Comparison of ENCODE assay signal across 1 cellular context in the genomic region with DNA sequence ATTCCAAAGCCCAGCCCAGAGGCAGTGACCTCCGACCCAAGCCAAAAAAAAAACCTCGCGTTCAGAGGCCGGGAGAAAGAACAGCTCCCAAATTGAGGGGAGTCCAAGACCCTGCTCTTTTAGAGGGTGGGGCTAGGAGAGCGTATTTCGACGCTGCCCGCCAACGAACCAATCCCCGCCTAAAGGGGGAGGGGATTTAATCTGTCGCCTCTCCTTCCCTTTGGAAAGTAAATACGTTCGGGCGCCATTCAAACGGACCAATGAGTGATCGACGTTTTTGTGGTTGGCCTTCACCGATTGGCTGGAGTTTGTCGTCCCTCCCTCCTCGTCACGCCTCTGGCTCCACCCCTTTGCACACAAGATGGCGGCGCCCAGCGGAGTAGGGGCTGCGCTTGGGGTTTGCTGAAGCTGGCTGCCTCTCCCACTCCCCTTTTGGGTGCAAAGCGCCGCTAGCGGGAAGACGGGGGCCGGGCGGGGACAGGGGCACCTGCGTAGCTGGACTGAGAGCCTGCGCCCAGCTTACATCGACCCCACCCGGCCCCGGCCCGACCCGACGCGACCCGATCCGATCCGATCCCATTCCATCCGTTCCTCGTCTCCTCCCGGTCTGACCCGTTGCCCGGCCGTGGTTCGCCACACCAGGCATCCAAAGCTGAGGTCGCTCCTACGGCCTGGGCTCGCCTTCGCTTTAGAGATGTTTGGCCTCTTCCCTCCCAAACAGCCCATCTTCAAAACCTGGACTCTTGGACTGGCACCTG.
TF ChIP-seq lines count a peak whose summit lies in the region.

A gene (plus strand): TSS at position 355 of the 758 bp plus-strand sequence. CDS start 596 bp downstream, outside the sequence.

TF ChIP-seq in K562, 482 proteins besides CTCF, POLR2A, EP300 and RAD21 (continued from another document):
- TF ChIP-seq, protein P1, sequence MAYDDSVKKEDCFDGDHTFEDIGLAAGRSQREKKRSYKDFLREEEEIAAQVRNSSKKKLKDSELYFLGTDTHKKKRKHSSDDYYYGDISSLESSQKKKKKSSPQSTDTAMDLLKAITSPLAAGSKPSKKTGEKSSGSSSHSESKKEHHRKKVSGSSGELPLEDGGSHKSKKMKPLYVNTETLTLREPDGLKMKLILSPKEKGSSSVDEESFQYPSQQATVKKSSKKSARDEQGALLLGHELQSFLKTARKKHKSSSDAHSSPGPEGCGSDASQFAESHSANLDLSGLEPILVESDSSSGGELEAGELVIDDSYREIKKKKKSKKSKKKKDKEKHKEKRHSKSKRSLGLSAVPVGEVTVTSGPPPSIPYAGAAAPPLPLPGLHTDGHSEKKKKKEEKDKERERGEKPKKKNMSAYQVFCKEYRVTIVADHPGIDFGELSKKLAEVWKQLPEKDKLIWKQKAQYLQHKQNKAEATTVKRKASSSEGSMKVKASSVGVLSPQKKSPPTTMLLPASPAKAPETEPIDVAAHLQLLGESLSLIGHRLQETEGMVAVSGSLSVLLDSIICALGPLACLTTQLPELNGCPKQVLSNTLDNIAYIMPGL (CRISPR knock-in tag; IDR thresholded peaks at IDR 0.05), result 0 out of 2 replicates have a peak, but pooled peaks have one; percentile 62
- no peak for TF ChIP-seq GATA2 (CRISPR knock-in tag; IDR thresholded peaks at IDR 0.05)
- peak; percentile 48; the same call in 1 of the 2 replicates for TF ChIP-seq ZFX (CRISPR knock-in tag; IDR thresholded peaks at IDR 0.05)
- no peak for TF ChIP-seq ZNF444 (CRISPR knock-in tag; IDR thresholded peaks at IDR 0.05)
- TF ChIP-seq YBX1 (IDR thresholded peaks at IDR 0.05), result no peak
- TF ChIP-seq RBM25 (IDR thresholded peaks at IDR 0.05; ENCODE audit: low read depth, low read length, severe bottlenecking), result peak; percentile 79
